ENCODE assay signal across 18 cellular contexts in genomic region chr3:27653803-27654558, GRCh38.
A peak's percentile ranks its signal among the peaks of the same experiment; 100 is the strongest.
DNase-seq lines count a peak whose midpoint lies in the region; ATAC-seq and TF ChIP-seq lines count a peak whose summit lies in the region.
"Had no signal": no experiment of that assay in that cellular context is flagged by ENCODE, and none has a peak within 500 bp of the region (broad histone marks: within the 10 kb centered on the region; RNA-seq: fewer than 3 reads in every experiment).

No MANE protein-coding gene starts in this region.

- POLR2A ChIA-PET in A673 (lab: Charles Lee; ENCODE audit: low non-redundant PET), result no interaction called here

- H3K27ac Mint-ChIP-seq in T-helper 17 cell, result peak overlapping the region; percentile 24

- H3K27me3 ChIP-seq in HUES48 (ENCODE audit: control insufficient read depth, insufficient read depth, low read length) (no peaks in the 10 kb centered on the region), iPS-18a (ENCODE audit: control insufficient read depth, insufficient read depth, low read length) (no peaks in the 10 kb centered on the region), A673 (replicated peaks; ENCODE audit: insufficient read depth, low read depth, low read length, poor library complexity) (no peaks in the 10 kb centered on the region)
- H3K27me3 ChIP-seq: BLaER1 treated with 17β-estradiol and CSF1 and Interleukin-3, amounts not matched to agents 10 nM and 100 nM had no signal

- H3K4me3 Mint-ChIP-seq in T-helper 17 cell, result no peak overlapping the region
- H3K4me3 Mint-ChIP-seq: CD4-positive, CD25-positive, alpha-beta regulatory T cell had no signal

- H3K4me1 ChIP-seq in HUES48 (ENCODE audit: control insufficient read depth, insufficient read depth, low read length), result peaks cover 24% of the 10 kb centered on the region
- peaks cover 16% of the 10 kb centered on the region for H3K4me1 ChIP-seq in iPS-18a (ENCODE audit: control insufficient read depth, low read depth, low read length)
- H3K4me1 ChIP-seq in A673 (ENCODE audit: insufficient read depth, low read length, poor library complexity, severe bottlenecking), result no peaks in the 10 kb centered on the region
- H3K4me1 ChIP-seq: BLaER1 treated with 17β-estradiol and CSF1 and Interleukin-3, amounts not matched to agents 10 nM and 100 nM had no signal

- CTCF ChIA-PET in A673 (lab: Charles Lee), result no interaction called here

- H3K36me3 ChIP-seq in HUES48 (ENCODE audit: control insufficient read depth, insufficient read depth, low read length), result no peaks in the 10 kb centered on the region
- no peaks in the 10 kb centered on the region for H3K36me3 ChIP-seq in iPS-18a (ENCODE audit: control insufficient read depth, low read depth, low read length)
- no peaks in the 10 kb centered on the region for H3K36me3 ChIP-seq in A673 (ENCODE audit: insufficient read depth, low read length, poor library complexity, severe bottlenecking)
- H3K36me3 ChIP-seq: BLaER1 treated with 17β-estradiol and CSF1 and Interleukin-3, amounts not matched to agents 10 nM and 100 nM had no signal

- intact Hi-C loops in A673 (cut with micrococcal nuclease; ENCODE audit: unreplicated experiment), result no loop called here

- H3K27me3 Mint-ChIP-seq in T-helper 17 cell, result peaks cover 17% of the 10 kb centered on the region

- no peak overlapping the region for H3K9ac ChIP-seq in HUES48 (ENCODE audit: low read depth, low read length)
- H3K9ac ChIP-seq in iPS-18a (ENCODE audit: low read length), result no peak overlapping the region
- H3K9ac ChIP-seq: BLaER1 treated with 17β-estradiol and CSF1 and Interleukin-3, amounts not matched to agents 10 nM and 100 nM had no signal

- peaks cover 3% of the 10 kb centered on the region for H3K4me1 Mint-ChIP-seq in T-helper 17 cell
- H3K4me1 Mint-ChIP-seq: CD4-positive, CD25-positive, alpha-beta regulatory T cell had no signal

- TF ChIP-seq CTCF in A673 (conservative IDR thresholded peaks at IDR 0.05; ENCODE audit: low read depth, low read length), result no peak

- H3K4me3 ChIP-seq in HUES48 (ENCODE audit: low read depth, low read length), result no peak overlapping the region
- no peak overlapping the region for H3K4me3 ChIP-seq in iPS-18a (ENCODE audit: low read length)
- H3K4me3 ChIP-seq in A673 (ENCODE audit: low read depth, low read length, poor library complexity, severe bottlenecking), result no peak overlapping the region
- H3K4me3 ChIP-seq: BLaER1 treated with 17β-estradiol and CSF1 and Interleukin-3, amounts not matched to agents 10 nM and 100 nM; K562 had no signal

- ATAC-seq in T-helper 17 cell, result no peak
- ATAC-seq: HCT116, K562 had no signal

- no peaks in the 10 kb centered on the region for H3K36me3 Mint-ChIP-seq in T-helper 17 cell (ENCODE audit: low read depth)
- H3K36me3 Mint-ChIP-seq: CD4-positive, CD25-positive, alpha-beta regulatory T cell had no signal

- DNase-seq in ELF-1 (ENCODE audit: low read depth, low spot score), result peak; percentile 58
- DNase-seq in T-helper 17 cell, result no peak
- no peak for DNase-seq in DMS53 treated with DMSO at 0.1 percent for 48 hours (lab: John Stamatoyannopoulos, UW; ENCODE audit: unreplicated experiment)
- DNase-seq in NCI-H1417 treated with DMSO at 0.1 percent for 48 hours (lab: John Stamatoyannopoulos, UW), result no peak
- no peak for DNase-seq in stimulated activated CD4-positive, alpha-beta T cell treated with anti-CD3 and anti-CD28 coated beads, Interleukin-15, amount 100 ng/mL, for 24 hours
- no peak for DNase-seq in A673 (ENCODE audit: low spot score)
- DNase-seq: 8988T; ACHN; Calu3; CD4-positive, CD25-positive, alpha-beta regulatory T cell; DMS 273 treated with DMSO at 0.1 percent for 48 hours; DMS79; GF-D8 had no signal

- H3K27ac ChIP-seq in HUES48 (ENCODE audit: low read depth, low read length), result peak overlapping the region; percentile 43
- peak overlapping the region; percentile 10 for H3K27ac ChIP-seq in iPS-18a (ENCODE audit: low read length)
- H3K27ac ChIP-seq in A673 (ENCODE audit: low read depth, low read length, poor library complexity, severe bottlenecking), result no peak overlapping the region
- H3K27ac ChIP-seq: BLaER1 treated with 17β-estradiol and CSF1 and Interleukin-3, amounts not matched to agents 10 nM and 100 nM had no signal

- H3K9me3 ChIP-seq in HUES48 (ENCODE audit: control insufficient read depth, insufficient read depth, low read length), result no peaks in the 10 kb centered on the region
- H3K9me3 ChIP-seq in T-helper 17 cell (ENCODE audit: control insufficient read depth, low read length, poor library complexity, severe bottlenecking), result no peaks in the 10 kb centered on the region
- no peaks in the 10 kb centered on the region for H3K9me3 ChIP-seq in iPS-18a (ENCODE audit: control insufficient read depth, low read depth, low read length)
- no peaks in the 10 kb centered on the region for H3K9me3 ChIP-seq in A673 (ENCODE audit: low read depth, low read length, poor library complexity, severe bottlenecking)
- H3K9me3 ChIP-seq: BLaER1 treated with 17β-estradiol and CSF1 and Interleukin-3, amounts not matched to agents 10 nM and 100 nM had no signal

- BruUV-seq in A673 (replicated peaks; lab: Mats Ljungman, UMichigan), result no TSS peak
